19 cellular contexts compared by ENCODE assay signal in the genomic region with DNA sequence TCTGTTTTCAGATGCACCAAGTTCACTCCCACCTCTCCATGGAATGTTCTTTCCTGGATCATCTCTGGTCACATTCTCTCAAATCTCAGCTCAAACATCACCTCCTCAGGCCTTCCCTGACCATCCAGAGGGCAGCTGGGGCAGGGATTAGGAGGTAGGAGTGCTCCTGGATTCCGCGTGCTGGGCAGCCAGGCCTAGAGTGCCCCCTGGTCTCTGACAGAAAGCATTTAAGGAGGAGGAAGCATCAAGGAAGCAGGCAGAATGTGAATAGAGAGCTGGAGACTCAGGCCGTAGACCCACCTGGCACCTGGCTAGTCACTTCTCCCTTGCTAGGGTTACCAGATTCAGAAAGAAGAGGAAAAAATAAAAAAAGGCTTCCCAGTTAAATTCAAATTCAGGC. TPM values are rescaled to one million over a fixed set of nuclear protein-coding genes. Genes with fewer than 3 reads are reported as not detected.
A peak's percentile ranks its signal among the peaks of the same experiment; 100 is the strongest.
DNase-seq lines count a peak whose midpoint lies in the region; ATAC-seq and TF ChIP-seq lines count a peak whose summit lies in the region.
"Had no signal": no experiment of that assay in that cellular context is flagged by ENCODE, and none has a peak within 500 bp of the region (broad histone marks: within the 10 kb centered on the region; RNA-seq: fewer than 3 reads in every experiment).

No MANE protein-coding gene starts in this region.

- H3K18ac ChIP-seq in trophoblast cell (ENCODE audit: low read length), result no peak overlapping the region

- H3K4ac ChIP-seq in trophoblast cell (ENCODE audit: low read depth, low read length), result no peak overlapping the region

- H2BK12ac ChIP-seq in trophoblast cell (ENCODE audit: low read length), result no peak overlapping the region

- H3K4me1 Mint-ChIP-seq in activated T-cell treated with anti-CD3 and anti-CD28 coated beads, Interleukin-2, amount 50 U/mL, for 4 hours (ENCODE audit: low read depth), result peaks cover 28% of the 10 kb centered on the region
- H3K4me1 Mint-ChIP-seq in activated T-cell treated with anti-CD3 and anti-CD28 coated beads, Interleukin-2, amount 50 U/mL, for 24 hours (ENCODE audit: low read depth), result peaks cover 24% of the 10 kb centered on the region
- H3K4me1 Mint-ChIP-seq in endothelial cell (ENCODE audit: unreplicated experiment), result peaks cover 53% of the 10 kb centered on the region
- H3K4me1 Mint-ChIP-seq in stimulated activated effector memory CD8-positive, alpha-beta T cell treated with anti-CD3 and anti-CD28 coated beads, Interleukin-12 subunit alpha, Interleukin-12 subunit beta, amount 100 ng/mL, for 72 hours, result peaks cover 31% of the 10 kb centered on the region

- TF ChIP-seq CTCF in endothelial cell (IDR thresholded peaks at IDR 0.05; ENCODE audit: unreplicated experiment) (no peak), tibial nerve (IDR thresholded peaks at IDR 0.05) (no peak), PC-9 (conservative IDR thresholded peaks at IDR 0.05) (no peak)

- H3K23ac ChIP-seq in trophoblast cell (ENCODE audit: low read length), result no peak overlapping the region

- TF ChIP-seq EP300 in tibial nerve (IDR thresholded peaks at IDR 0.05), result no peak

- H2AFZ ChIP-seq in trophoblast cell (ENCODE audit: insufficient read depth, low read length, poor library complexity) (no peak overlapping the region), PC-9 (no peak overlapping the region)

- H3K36me3 Mint-ChIP-seq in activated T-cell treated with anti-CD3 and anti-CD28 coated beads, Interleukin-2, amount 50 U/mL, for 4 hours (ENCODE audit: insufficient read depth), result no peaks in the 10 kb centered on the region
- no peaks in the 10 kb centered on the region for H3K36me3 Mint-ChIP-seq in activated T-cell treated with anti-CD3 and anti-CD28 coated beads, Interleukin-2, amount 50 U/mL, for 24 hours (ENCODE audit: low read depth)
- H3K36me3 Mint-ChIP-seq in endothelial cell (ENCODE audit: low read depth, unreplicated experiment), result peaks cover 3% of the 10 kb centered on the region
- H3K36me3 Mint-ChIP-seq in stimulated activated effector memory CD8-positive, alpha-beta T cell treated with anti-CD3 and anti-CD28 coated beads, Interleukin-12 subunit alpha, Interleukin-12 subunit beta, amount 100 ng/mL, for 72 hours, result peaks cover 12% of the 10 kb centered on the region

- no peaks in the 10 kb centered on the region for H3K9me3 ChIP-seq in tibial nerve
- H3K9me3 ChIP-seq in trophoblast cell (ENCODE audit: insufficient read depth, low read depth, low read length), result peaks cover 2% of the 10 kb centered on the region
- H3K9me3 ChIP-seq in PC-9 (ENCODE audit: insufficient read depth, low read depth), result no peaks in the 10 kb centered on the region
- H3K9me3 ChIP-seq: A549, psoas muscle had no signal

- peaks cover 10% of the 10 kb centered on the region; the same call in 1 of the 2 replicates for H3F3A ChIP-seq in PC-9 (ENCODE audit: insufficient read depth, low read depth)

- peaks cover 19% of the 10 kb centered on the region for H3K79me1 ChIP-seq in trophoblast cell (ENCODE audit: low read length)

- no peak overlapping the region for H2BK5ac ChIP-seq in trophoblast cell (ENCODE audit: low read depth, low read length, poor library complexity)

- intact Hi-C loops in PC-9 (cut with micrococcal nuclease; ENCODE audit: unreplicated experiment), result loop anchor here (5.0 kb wide), 1 partner anchor 104 kb away; the partner anchor contains the start of gene DCAF7

- no peak overlapping the region for H4K91ac ChIP-seq in trophoblast cell (ENCODE audit: low read depth, low read length)

- H3K27me3 ChIP-seq in H7 (ENCODE audit: control insufficient read depth, insufficient read depth, low read length), result no peaks in the 10 kb centered on the region
- H3K27me3 ChIP-seq in tibial nerve, result no peaks in the 10 kb centered on the region
- H3K27me3 ChIP-seq in trophoblast cell (ENCODE audit: insufficient read depth, low read length), result no peaks in the 10 kb centered on the region
- H3K27me3 ChIP-seq in PC-9 (ENCODE audit: insufficient read depth, low read depth), result no peaks in the 10 kb centered on the region

- no peak overlapping the region for H3K27ac Mint-ChIP-seq in activated T-cell treated with anti-CD3 and anti-CD28 coated beads, Interleukin-2, amount 50 U/mL, for 24 hours
- H3K27ac Mint-ChIP-seq in endothelial cell (ENCODE audit: unreplicated experiment), result peak overlapping the region; percentile 97
- H3K27ac Mint-ChIP-seq in stimulated activated effector memory CD8-positive, alpha-beta T cell treated with anti-CD3 and anti-CD28 coated beads, Interleukin-12 subunit alpha, Interleukin-12 subunit beta, amount 100 ng/mL, for 72 hours, result peak overlapping the region; percentile 9
- H3K27ac Mint-ChIP-seq: activated CD4-positive, alpha-beta T cell treated with anti-CD3 and anti-CD28 coated beads for 36 hours had no signal

- H3K9me2 ChIP-seq in PC-9 (ENCODE audit: insufficient read depth), result no peaks in the 10 kb centered on the region

- no peak overlapping the region for H4K8ac ChIP-seq in trophoblast cell (ENCODE audit: low read depth, low read length)

- peak overlapping the region in 1 of 4 donors; percentile 93 for H3K27ac ChIP-seq in tibial nerve
- no peak overlapping the region for H3K27ac ChIP-seq in trophoblast cell (ENCODE audit: low read depth, low read length)
- no peak overlapping the region for H3K27ac ChIP-seq in PC-9
- H3K27ac ChIP-seq: A549 had no signal

- H3K4me3 ChIP-seq in H7 (ENCODE audit: insufficient read depth, low read depth, low read length) (no peak overlapping the region), tibial nerve (no peak overlapping the region), trophoblast cell (ENCODE audit: low read depth, low read length) (no peak overlapping the region), PC-9 (no peak overlapping the region)
- H3K4me3 ChIP-seq: A549, psoas muscle had no signal

- WGBS in tibial nerve, 2 donors, result 87 to 93% methylated on average over 3 of the region's 3 CpGs
- no CpG with 5 or more reads among the region's 3 CpGs for whole genome bisulfite sequencing in trophoblast cell (ENCODE audit: extremely low coverage, insufficient coverage, insufficient read length)

- POLR2A ChIA-PET in PC-9 (lab: Charles Lee; ENCODE audit: unreplicated experiment), result no interaction called here

- CTCF ChIA-PET in PC-9 (lab: Charles Lee), result no interaction called here

- peaks cover 0 to 35% (median 22%) of the 10 kb centered on the region in 4 donors for H3K4me1 ChIP-seq in tibial nerve
- peaks cover 15% of the 10 kb centered on the region in 2 experiments for H3K4me1 ChIP-seq in trophoblast cell (ENCODE audit: control insufficient read depth in 1 of 2, insufficient read depth in 2 of 2, low read length in 2 of 2)
- H3K4me1 ChIP-seq in PC-9 (replicated peaks; ENCODE audit: insufficient read depth), result peaks cover 21% of the 10 kb centered on the region

- peaks cover 11% of the 10 kb centered on the region for H3K79me2 ChIP-seq in trophoblast cell (ENCODE audit: control insufficient read depth, insufficient read depth, low read length, poor library complexity)
- peaks cover 17% of the 10 kb centered on the region for H3K79me2 ChIP-seq in PC-9 (ENCODE audit: low read depth)

- no peak for ATAC-seq in activated T-cell treated with anti-CD3 and anti-CD28 coated beads, Interleukin-2, amount 50 U/mL, for 4 hours
- no peak for ATAC-seq in stimulated activated effector memory CD8-positive, alpha-beta T cell treated with anti-CD3 and anti-CD28 coated beads, Interleukin-12 subunit alpha, Interleukin-12 subunit beta, amount 100 ng/mL, for 72 hours
- ATAC-seq: A549; activated CD4-positive, alpha-beta T cell treated with anti-CD3 and anti-CD28 coated beads for 36 hours; psoas muscle had no signal

- no peak overlapping the region for H2AK5ac ChIP-seq in trophoblast cell (ENCODE audit: low read length)

- no peak overlapping the region for H4K12ac ChIP-seq in trophoblast cell (ENCODE audit: low read depth, low read length)

- no peak for TF ChIP-seq POLR2A in tibial nerve (IDR thresholded peaks at IDR 0.05)

- no peak overlapping the region for H3K9ac ChIP-seq in trophoblast cell (ENCODE audit: low read length)

- no peak for DNase-seq in activated T-cell treated with anti-CD3 and anti-CD28 coated beads, Interleukin-2, amount 50 U/mL, for 4 hours
- no peak for DNase-seq in activated T-cell treated with anti-CD3 and anti-CD28 coated beads, Interleukin-2, amount 50 U/mL, for 24 hours
- DNase-seq in H7, result peak; percentile 58
- DNase-seq in endothelial cell (ENCODE audit: low spot score), result no peak
- DNase-seq in stimulated activated effector memory CD8-positive, alpha-beta T cell treated with anti-CD3 and anti-CD28 coated beads, Interleukin-12 subunit alpha, Interleukin-12 subunit beta, amount 100 ng/mL, for 72 hours (ENCODE audit: low spot score in 2 of 2), result no peak
- DNase-seq in tibial nerve (ENCODE audit: low spot score in 2 of 2), result no peak
- no peak for DNase-seq in trophoblast cell
- DNase-seq in PC-9, result no peak
- DNase-seq: activated CD4-positive, alpha-beta T cell treated with anti-CD3 and anti-CD28 coated beads for 36 hours; activated gamma-delta T cell treated with Interleukin-2 at 50 U/mL for 16 hours; aorta; erythroblast; GDM1; mesenchymal stem cell; NCI-H1417; NCI-H526; psoas muscle; stimulated activated CD4-positive, alpha-beta T cell treated with anti-CD3 and anti-CD28 coated beads, Interleukin-2, amount 100 ng/mL, for 24 hours had no signal

- H2BK120ac ChIP-seq in trophoblast cell (ENCODE audit: insufficient read depth, low read length, poor library complexity), result no peak overlapping the region

- H3K4me3 Mint-ChIP-seq in activated T-cell treated with anti-CD3 and anti-CD28 coated beads, Interleukin-2, amount 50 U/mL, for 4 hours, result peak overlapping the region; percentile 33
- H3K4me3 Mint-ChIP-seq in activated T-cell treated with anti-CD3 and anti-CD28 coated beads, Interleukin-2, amount 50 U/mL, for 24 hours, result no peak overlapping the region
- peak overlapping the region; percentile 66 for H3K4me3 Mint-ChIP-seq in endothelial cell (ENCODE audit: unreplicated experiment)
- H3K4me3 Mint-ChIP-seq in stimulated activated effector memory CD8-positive, alpha-beta T cell treated with anti-CD3 and anti-CD28 coated beads, Interleukin-12 subunit alpha, Interleukin-12 subunit beta, amount 100 ng/mL, for 72 hours, result no peak overlapping the region
- H3K4me3 Mint-ChIP-seq: activated CD4-positive, alpha-beta T cell treated with anti-CD3 and anti-CD28 coated beads for 36 hours had no signal

- H3K4me2 ChIP-seq in trophoblast cell (ENCODE audit: low read length) (no peak overlapping the region), PC-9 (no peak overlapping the region)
- H3K4me2 ChIP-seq: A549 had no signal

- BruUV-seq in PC-9 (replicated peaks; lab: Mats Ljungman, UMichigan), result no TSS peak

- H4K20me1 ChIP-seq in PC-9 (ENCODE audit: insufficient read depth), result no peaks in the 10 kb centered on the region; the same call in 1 of the 2 replicates

- H3K36me3 ChIP-seq in H7 (replicated peaks; ENCODE audit: control insufficient read depth, insufficient read depth, low read length), result no peaks in the 10 kb centered on the region
- no peaks in the 10 kb centered on the region for H3K36me3 ChIP-seq in tibial nerve
- H3K36me3 ChIP-seq in trophoblast cell (ENCODE audit: control insufficient read depth in 1 of 2, insufficient read depth in 2 of 2, low read length in 2 of 2), result no peaks in the 10 kb centered on the region
- H3K36me3 ChIP-seq in PC-9 (ENCODE audit: low read depth), result no peaks in the 10 kb centered on the region

- H3K27me3 Mint-ChIP-seq in activated T-cell treated with anti-CD3 and anti-CD28 coated beads, Interleukin-2, amount 50 U/mL, for 4 hours (ENCODE audit: low read depth), result no peaks in the 10 kb centered on the region
- H3K27me3 Mint-ChIP-seq in activated T-cell treated with anti-CD3 and anti-CD28 coated beads, Interleukin-2, amount 50 U/mL, for 24 hours, result peaks cover 3% of the 10 kb centered on the region
- H3K27me3 Mint-ChIP-seq in endothelial cell (ENCODE audit: unreplicated experiment), result peaks cover 28% of the 10 kb centered on the region

- H3K9me3 Mint-ChIP-seq in activated T-cell treated with anti-CD3 and anti-CD28 coated beads, Interleukin-2, amount 50 U/mL, for 4 hours, result no peaks in the 10 kb centered on the region
- no peaks in the 10 kb centered on the region for H3K9me3 Mint-ChIP-seq in activated T-cell treated with anti-CD3 and anti-CD28 coated beads, Interleukin-2, amount 50 U/mL, for 24 hours
- H3K9me3 Mint-ChIP-seq in endothelial cell (ENCODE audit: unreplicated experiment), result no peaks in the 10 kb centered on the region
- no peaks in the 10 kb centered on the region for H3K9me3 Mint-ChIP-seq in stimulated activated effector memory CD8-positive, alpha-beta T cell treated with anti-CD3 and anti-CD28 coated beads, Interleukin-12 subunit alpha, Interleukin-12 subunit beta, amount 100 ng/mL, for 72 hours

- no peak overlapping the region for H3K14ac ChIP-seq in trophoblast cell (ENCODE audit: low read length)

RNA-seq across cellular contexts. Expression of gene CYB561, which starts 2.5 kb away (rescaled TPM):
- 1 to 10 TPM; 6.4 to 9.9 (median 8.8) TPM for total RNA-seq in activated T-cell treated with anti-CD3 and anti-CD28 coated beads, Interleukin-2, amount 50 U/mL, for 4 hours
- total RNA-seq in H7 (2014; rRNA removed; shearing (Covaris generic)), result 29.1 and 34.5 TPM in 2 replicates
- total RNA-seq in endothelial cell (ENCODE audit: unreplicated experiment) (57.3 TPM), tibial nerve (10 to 100 TPM; 21.4 to 52.5 (median 35.0) TPM), PC-9 (2021) (61.6 and 71.6 TPM in 2 replicates)
- 15.7 and 18.0 TPM in 2 replicates for polyA plus RNA-seq in trophoblast cell (2013)

RNA-seq across cellular contexts. Expression of gene ACE, which starts 28.2 kb away (rescaled TPM):
- total RNA-seq in activated T-cell treated with anti-CD3 and anti-CD28 coated beads, Interleukin-2, amount 50 U/mL, for 4 hours, result under 1 TPM; 0.10 to 0.32 (median 0.24) TPM
- total RNA-seq in H7 (2014; rRNA removed; shearing (Covaris generic)), result 4.6 and 7.6 TPM in 2 replicates
- total RNA-seq in endothelial cell (ENCODE audit: unreplicated experiment) (44.8 TPM), tibial nerve (10 to 100 TPM in 2 of 4 donors, 1 to 10 TPM in 2; 7.5 to 35.3 (median 14.1) TPM), PC-9 (2021) (0.76 and 1.4 TPM in 2 replicates)
- polyA plus RNA-seq in trophoblast cell (2013), result 0.25 and 0.39 TPM in 2 replicates

Comparison
In these comparisons a context has a peak if more than half of its experiments do, and no peak if none do; other contexts are left out.
1. H3K4me3 Mint-ChIP-seq: peak in activated T-cell treated with anti-CD3 and anti-CD28 coated beads, Interleukin-2, amount 50 U/mL, for 4 hours (single experiment) and endothelial cell (single experiment); none in activated T-cell treated with anti-CD3 and anti-CD28 coated beads, Interleukin-2, amount 50 U/mL, for 24 hours (single experiment) and stimulated activated effector memory CD8-positive, alpha-beta T cell treated with anti-CD3 and anti-CD28 coated beads, Interleukin-12 subunit alpha, Interleukin-12 subunit beta, amount 100 ng/mL, for 72 hours (single experiment).